In the genomic region with DNA sequence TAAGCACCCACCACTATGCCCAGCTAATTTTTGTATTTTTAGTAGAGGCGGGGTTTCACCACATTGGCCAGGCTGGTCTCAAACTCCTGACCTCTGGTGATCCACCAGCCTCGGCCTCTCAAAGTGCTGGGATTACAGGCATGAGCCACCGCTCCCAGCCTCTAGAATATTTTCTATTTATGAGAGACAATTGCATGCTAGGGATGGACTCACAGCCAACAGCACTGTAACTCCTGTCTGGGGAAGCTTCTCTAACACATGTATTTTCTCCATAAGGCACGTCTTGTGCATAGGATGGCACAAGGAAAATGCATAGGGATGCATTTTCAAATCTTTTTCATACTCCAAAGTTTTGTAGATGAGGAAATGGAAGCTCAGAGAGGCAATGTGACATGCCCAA, we compare ENCODE assay signal across 13 cellular contexts. TPM values are rescaled to one million over a fixed set of nuclear protein-coding genes. Genes with fewer than 3 reads are reported as not detected.
DNase-seq lines count a peak whose midpoint lies in the region; TF ChIP-seq lines count a peak whose summit lies in the region.
"Not testable (repeated sequence)": the region's sequence is repeated elsewhere in the genome, so short reads cannot be mapped to it uniquely, and the experiment has no call there.
"Had no signal": no experiment of that assay in that cellular context is flagged by ENCODE, and none has a peak within 500 bp of the region (broad histone marks: within the 10 kb centered on the region; RNA-seq: fewer than 3 reads in every experiment).

No MANE protein-coding gene starts in this region.

- not testable (repeated sequence) for H3K27ac ChIP-seq in colonic mucosa; esophagus muscularis mucosa (replicated peaks in 1 of 4)

- not testable (repeated sequence) for H3K27me3 ChIP-seq in colonic mucosa, esophagus muscularis mucosa

- not testable (repeated sequence) for TF ChIP-seq CTCF in colonic mucosa (IDR thresholded peaks at IDR 0.05); esophagus muscularis mucosa (IDR thresholded peaks at IDR 0.05)

- not testable (repeated sequence) for H3K4me3 ChIP-seq in colonic mucosa, esophagus muscularis mucosa

- H3K9ac ChIP-seq in colonic mucosa (ENCODE audit: low read depth in 2 of 2, low read length in 2 of 2) = not testable (repeated sequence)

- DNase-seq in SHP77 treated with DMSO at 0.1 percent for 48 hours (lab: John Stamatoyannopoulos, UW) = peak; percentile 30
- DNase-seq in colonic mucosa = peak; percentile 0
- DNase-seq in esophagus muscularis mucosa (ENCODE audit: extremely low spot score) = peak; percentile 88
- DNase-seq in mucosa of gallbladder (ENCODE audit: low spot score) = peak; percentile 4

- intact Hi-C loops in colonic mucosa (cut with DNase I); esophagus muscularis mucosa (cut with DNase I): not testable (repeated sequence)

- H3K36me3 ChIP-seq in colonic mucosa, esophagus muscularis mucosa: not testable (repeated sequence)

- not testable (repeated sequence) for H3K4me1 ChIP-seq in colonic mucosa, esophagus muscularis mucosa

- not testable (repeated sequence) for TF ChIP-seq EP300 in esophagus muscularis mucosa (IDR thresholded peaks at IDR 0.05)

- not testable (repeated sequence) for TF ChIP-seq POLR2A in esophagus muscularis mucosa (IDR thresholded peaks at IDR 0.05; ENCODE audit: low read depth)

- H3K9me3 ChIP-seq in colonic mucosa, esophagus muscularis mucosa: not testable (repeated sequence)

- 92% methylated on average over 4 of the region's 4 CpGs for WGBS in esophagus muscularis mucosa

RNA-seq across cellular contexts. Expression of gene DDC, which starts 19.6 kb away (rescaled TPM):
- 10 to 100 TPM; 85.4 to 90.2 TPM for total RNA-seq in colonic mucosa
- total RNA-seq in esophagus muscularis mucosa = not detected
- 1.7 TPM for total RNA-seq in mucosa of gallbladder
- total RNA-seq: A172; A673; B cell; CD4-positive, alpha-beta memory T cell; CD4-positive, alpha-beta T cell; CD4-positive, CD25-positive, alpha-beta regulatory T cell; CD8-positive, alpha-beta memory T cell; CD8-positive, alpha-beta T cell; Daoy had no signal

Comparison
In these comparisons a context has a peak if more than half of its experiments do, and no peak if none do; other contexts are left out.
1. DNase-seq: peak in every context shown above with its lines; median percentile 88 in esophagus muscularis mucosa; 30 in SHP77 treated with DMSO at 0.1 percent for 48 hours; 4 in mucosa of gallbladder; 0 in colonic mucosa.
2. RNA of gene DDC, which starts 19.6 kb away (total RNA-seq): 85.4 to 90.2 TPM in colonic mucosa; 1.7 TPM in mucosa of gallbladder (single experiment) and not detected in esophagus muscularis mucosa; every median in the first group is over 10 times any median in the second.